ENCODE assay signal across 15 cellular contexts in the genomic region with DNA sequence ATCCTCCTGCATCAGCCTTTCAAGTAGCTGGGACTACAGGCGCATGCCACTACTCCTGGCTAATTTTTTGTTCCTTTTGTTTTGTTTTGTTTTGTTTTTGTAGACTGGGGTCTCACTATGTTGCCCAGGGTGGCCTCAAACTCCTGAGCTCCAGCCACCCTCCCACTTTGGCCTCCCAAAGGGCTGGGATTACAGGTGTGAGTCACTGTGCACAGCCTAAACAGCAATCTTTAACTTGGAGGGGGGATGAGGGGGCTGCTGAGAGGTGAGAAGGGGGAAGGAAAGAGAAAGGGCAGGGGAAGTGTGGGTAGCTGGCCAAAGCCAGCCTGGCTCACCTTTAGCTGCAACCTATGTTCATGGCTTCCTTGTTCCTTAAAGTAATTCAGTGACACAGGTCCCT.
DNase-seq lines count a peak whose midpoint lies in the region; ATAC-seq, FAIRE-seq and TF ChIP-seq lines count a peak whose summit lies in the region.
"Had no signal": no experiment of that assay in that cellular context is flagged by ENCODE, and none has a peak within 500 bp of the region (broad histone marks: within the 10 kb centered on the region; RNA-seq: fewer than 3 reads in every experiment).

No MANE protein-coding gene starts in this region.

- H3K4me3 ChIP-seq in HepG2 (replicated peaks in 1 of 3; ENCODE audit: insufficient read depth in 1 of 3, low read depth in 2 of 3, low read length in 3 of 3) (no peak overlapping the region), right lobe of liver (no peak overlapping the region)
- H3K4me3 ChIP-seq: GM23338, MG63 had no signal

- no peaks in the 10 kb centered on the region for H4K20me1 ChIP-seq in HepG2 (ENCODE audit: insufficient read depth, low read length)

- no peak for DNase-seq in HepG2 (ENCODE audit: low spot score)
- DNase-seq in right lobe of liver, result no peak
- no peak for DNase-seq in naive thymus-derived CD8-positive, alpha-beta T cell
- no peak for DNase-seq in NCI-H2196 (lab: John Stamatoyannopoulos, UW; ENCODE audit: unreplicated experiment)
- no peak for DNase-seq in NCI-H2029 (lab: John Stamatoyannopoulos, UW)
- DNase-seq: AML-193, GF-D8, MG63, NCI-H1092 treated with DMSO at 0.1 percent for 48 hours, NCI-H1694 treated with DMSO at 0.1 percent for 48 hours, NCI-H774, Right ventricle myocardium superior had no signal

- whole genome bisulfite sequencing in HepG2 (ENCODE audit: low lambda C conversion rate), result 97% methylated on average over 1 of the region's 1 CpG
- 90% methylated on average over 1 of the region's 1 CpG for WGBS in right lobe of liver (ENCODE audit: insufficient coverage, low coverage, low lambda C conversion rate, missing lambda C conversion rate)

- no peak overlapping the region for H3K4me3 Mint-ChIP-seq in activated T-helper 17 cell treated with anti-CD3 and anti-CD28 coated beads, Interleukin-2, amount 50 U/mL, for 72 hours
- H3K4me3 Mint-ChIP-seq in naive thymus-derived CD8-positive, alpha-beta T cell, result no peak overlapping the region
- H3K4me3 Mint-ChIP-seq: GM23338 had no signal

- no peaks in the 10 kb centered on the region for H3K27me3 ChIP-seq in HepG2 (ENCODE audit: control insufficient read depth in 1 of 2, insufficient read depth in 2 of 2, low read length in 2 of 2)
- H3K27me3 ChIP-seq in right lobe of liver, result no peaks in the 10 kb centered on the region
- H3K27me3 ChIP-seq: MG63 had no signal

- peaks cover 3 to 6% of the 10 kb centered on the region in 2 experiments; a peak in 4 of 5 replicates for H3K36me3 ChIP-seq in HepG2 (replicated peaks in 1 of 2; ENCODE audit: control insufficient read depth in 1 of 2, insufficient read depth in 2 of 2, low read length in 2 of 2)
- H3K36me3 ChIP-seq in right lobe of liver, result no peaks in the 10 kb centered on the region
- H3K36me3 ChIP-seq: MG63 had no signal

- POLR2A ChIA-PET in HepG2 (lab: Yijun Ruan, JAX), result no interaction called here
- POLR2A ChIA-PET in naive thymus-derived CD8-positive, alpha-beta T cell (lab: Charles Lee), result interaction anchor here (0.7 to 1.1 kb wide), 3 partner anchors 11 to 643 kb away, joined by 3 to 6 read pairs (median 5); partner anchors contain the start of gene ORAI1

- H3K4me1 ChIP-seq in HepG2 (ENCODE audit: insufficient read depth, low read length), result peaks cover 7% of the 10 kb centered on the region
- H3K4me1 ChIP-seq in right lobe of liver, result peaks cover 0 to 5% (median 0%) of the 10 kb centered on the region in 4 donors

- no peaks in the 10 kb centered on the region for H3K79me2 ChIP-seq in HepG2 (ENCODE audit: insufficient read depth, low read length)

- no peaks in the 10 kb centered on the region for H3K9me3 Mint-ChIP-seq in activated T-helper 17 cell treated with anti-CD3 and anti-CD28 coated beads, Interleukin-2, amount 50 U/mL, for 72 hours
- H3K9me3 Mint-ChIP-seq in naive thymus-derived CD8-positive, alpha-beta T cell, result no peaks in the 10 kb centered on the region
- H3K9me3 Mint-ChIP-seq: GM23338 had no signal

- H3K27ac ChIP-seq in HepG2 (ENCODE audit: extremely low read length, insufficient read depth, low read length), result no peak overlapping the region
- H3K27ac ChIP-seq in right lobe of liver, result no peak overlapping the region

- H3K27me3 Mint-ChIP-seq in activated T-helper 17 cell treated with anti-CD3 and anti-CD28 coated beads, Interleukin-2, amount 50 U/mL, for 72 hours, result no peaks in the 10 kb centered on the region
- no peaks in the 10 kb centered on the region for H3K27me3 Mint-ChIP-seq in naive thymus-derived CD8-positive, alpha-beta T cell

- TF ChIP-seq CTCF in HepG2 (CRISPR knock-in tag; IDR thresholded peaks at IDR 0.05), result no peak
- no peak for TF ChIP-seq CTCF in right lobe of liver (IDR thresholded peaks at IDR 0.05)

- no peak overlapping the region for H2AFZ ChIP-seq in HepG2 (ENCODE audit: low read length)
- H2AFZ ChIP-seq: GM23338 had no signal

- BruUV-seq in HepG2 (replicated peaks; lab: Mats Ljungman, UMichigan), result no TSS peak

- no peak for TF ChIP-seq POLR2A in HepG2 (IDR thresholded peaks at IDR 0.05; ENCODE audit: insufficient read depth in 1 of 2, low read depth in 2 of 2, low read length in 2 of 2)
- no peak for TF ChIP-seq POLR2A in right lobe of liver (IDR thresholded peaks at IDR 0.05)

- intact Hi-C loops in HepG2 (cut with micrococcal nuclease; ENCODE audit: unreplicated experiment), result no loop called here
- intact Hi-C loops in right lobe of liver (cut with DNase I), result loop anchor here in 1 of 2 donors (10.0 kb wide), 2 partner anchors 111 to 171 kb away; no protein-coding TSS in a partner anchor

- no peak overlapping the region for H3K9ac ChIP-seq in HepG2 (ENCODE audit: insufficient read depth, low read depth, low read length)

- ATAC-seq in HepG2 (no peak), right lobe of liver (no peak), HG02970 (IDR thresholded peaks at IDR 0.05; ENCODE audit: low FRiP score, unreplicated experiment) (no peak)
- no peak for ATAC-seq in activated T-helper 17 cell treated with anti-CD3 and anti-CD28 coated beads, Interleukin-2, amount 50 U/mL, for 72 hours (replicated peaks)
- ATAC-seq in naive thymus-derived CD8-positive, alpha-beta T cell, result no peak
- ATAC-seq: GM23338 had no signal

- H3K9me3 ChIP-seq in HepG2 (ENCODE audit: low read length) (no peaks in the 10 kb centered on the region), right lobe of liver (no peaks in the 10 kb centered on the region)
- H3K9me3 ChIP-seq: MG63 had no signal

- no peak for FAIRE-seq in HepG2 (lab: Jason Lieb, UNC)

- in situ Hi-C loops in HepG2 (cut with HindIII; ENCODE audit: extremely low pct_ligation_motif_present, low pct_unique_long_range_greater_than_20kb), result no loop called here

- TF ChIP-seq RAD21 in HepG2 (CRISPR knock-in tag; IDR thresholded peaks at IDR 0.05), result no peak

- H3K4me2 ChIP-seq in HepG2 (ENCODE audit: low read depth, low read length), result no peak overlapping the region
- H3K4me2 ChIP-seq: GM23338 had no signal

- H3K36me3 Mint-ChIP-seq in activated T-helper 17 cell treated with anti-CD3 and anti-CD28 coated beads, Interleukin-2, amount 50 U/mL, for 72 hours (ENCODE audit: low read depth), result peaks cover 52% of the 10 kb centered on the region
- peaks cover 0 to 49% (median 3%) of the 10 kb centered on the region in 3 donors for H3K36me3 Mint-ChIP-seq in naive thymus-derived CD8-positive, alpha-beta T cell

- TF ChIP-seq EP300 in HepG2 (IDR thresholded peaks at IDR 0.05; ENCODE audit: low read depth in 2 of 2, low read length in 2 of 2) (no peak), HepG2 (CRISPR knock-in tag; IDR thresholded peaks at IDR 0.05; ENCODE audit: borderline replicate concordance) (no peak)

- H3K4me1 Mint-ChIP-seq in activated T-helper 17 cell treated with anti-CD3 and anti-CD28 coated beads, Interleukin-2, amount 50 U/mL, for 72 hours, result no peaks in the 10 kb centered on the region
- H3K4me1 Mint-ChIP-seq in naive thymus-derived CD8-positive, alpha-beta T cell, result peaks cover 8 to 27% (median 14%) of the 10 kb centered on the region in 4 donors

- peak overlapping the region; percentile 56 for H3K27ac Mint-ChIP-seq in activated T-helper 17 cell treated with anti-CD3 and anti-CD28 coated beads, Interleukin-2, amount 50 U/mL, for 72 hours
- H3K27ac Mint-ChIP-seq in naive thymus-derived CD8-positive, alpha-beta T cell, result peak overlapping the region in 8 of 10 donors; percentile 6 to 93 (median 66)
- H3K27ac Mint-ChIP-seq: GM23338 had no signal

- CTCF ChIA-PET in HepG2 (lab: Yijun Ruan, JAX; ENCODE audit: low intra/inter-chr PET ratio, low total read pairs), result interaction anchor here (0.6 kb wide), 1 partner anchor 177 kb away, joined by 3 read pairs; no protein-coding TSS in a partner anchor

TF ChIP-seq in HepG2, 621 proteins besides CTCF, POLR2A, EP300 and RAD21:
- no peak for TF ChIP-seq RFX1 (IDR thresholded peaks at IDR 0.05)
- 0 out of 2 replicates have a peak, but pooled peaks have one; percentile 28 for TF ChIP-seq ZNF121 (CRISPR knock-in tag; IDR thresholded peaks at IDR 0.05)
